ENCODE assay signal across 1 cellular context in the genomic region with DNA sequence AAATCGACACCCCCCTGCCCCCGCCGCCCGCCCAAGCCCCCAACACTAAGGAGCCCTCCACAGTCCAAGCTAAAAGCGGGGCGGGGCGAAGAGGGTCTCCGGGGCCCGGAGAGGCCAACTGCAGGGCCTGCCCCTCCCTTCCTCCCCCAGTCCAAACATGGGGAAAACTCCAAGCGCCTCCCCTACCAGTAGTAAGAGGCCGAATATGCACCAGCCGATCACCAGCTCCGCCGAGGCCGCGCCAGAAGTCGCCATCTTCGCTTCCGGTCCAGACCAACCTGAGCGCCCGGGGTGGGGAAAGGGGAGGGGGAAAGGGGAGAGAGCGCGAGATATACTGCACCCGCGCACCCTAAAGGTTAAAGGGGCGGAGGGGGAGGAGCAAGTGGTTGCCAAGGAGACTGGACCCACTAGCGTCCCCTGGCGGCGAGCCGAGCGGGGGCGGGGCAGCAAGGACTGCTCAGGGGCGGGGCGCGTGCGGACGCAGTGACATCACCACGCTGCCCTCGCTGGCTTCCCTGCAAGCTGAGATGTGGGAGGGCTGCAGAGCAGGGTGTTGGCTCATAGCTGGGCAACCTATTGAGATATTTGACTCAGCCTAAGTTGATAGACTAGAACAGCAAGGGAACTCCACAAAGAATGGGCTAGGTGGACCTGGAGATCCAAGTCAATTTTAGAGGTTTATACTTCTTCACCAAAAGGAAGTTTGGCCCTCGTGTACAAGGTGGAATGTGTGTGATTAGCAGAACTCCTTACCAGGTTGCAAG.
TF ChIP-seq lines count a peak whose summit lies in the region.

A gene (minus strand): TSS at position 384 of the 764 bp plus-strand sequence. CDS start 129 bp downstream, at position 255.

TF ChIP-seq in HepG2, 621 proteins besides CTCF, POLR2A, EP300 and RAD21 (continued from another document and continues in another):
- TF ChIP-seq, protein P1, sequence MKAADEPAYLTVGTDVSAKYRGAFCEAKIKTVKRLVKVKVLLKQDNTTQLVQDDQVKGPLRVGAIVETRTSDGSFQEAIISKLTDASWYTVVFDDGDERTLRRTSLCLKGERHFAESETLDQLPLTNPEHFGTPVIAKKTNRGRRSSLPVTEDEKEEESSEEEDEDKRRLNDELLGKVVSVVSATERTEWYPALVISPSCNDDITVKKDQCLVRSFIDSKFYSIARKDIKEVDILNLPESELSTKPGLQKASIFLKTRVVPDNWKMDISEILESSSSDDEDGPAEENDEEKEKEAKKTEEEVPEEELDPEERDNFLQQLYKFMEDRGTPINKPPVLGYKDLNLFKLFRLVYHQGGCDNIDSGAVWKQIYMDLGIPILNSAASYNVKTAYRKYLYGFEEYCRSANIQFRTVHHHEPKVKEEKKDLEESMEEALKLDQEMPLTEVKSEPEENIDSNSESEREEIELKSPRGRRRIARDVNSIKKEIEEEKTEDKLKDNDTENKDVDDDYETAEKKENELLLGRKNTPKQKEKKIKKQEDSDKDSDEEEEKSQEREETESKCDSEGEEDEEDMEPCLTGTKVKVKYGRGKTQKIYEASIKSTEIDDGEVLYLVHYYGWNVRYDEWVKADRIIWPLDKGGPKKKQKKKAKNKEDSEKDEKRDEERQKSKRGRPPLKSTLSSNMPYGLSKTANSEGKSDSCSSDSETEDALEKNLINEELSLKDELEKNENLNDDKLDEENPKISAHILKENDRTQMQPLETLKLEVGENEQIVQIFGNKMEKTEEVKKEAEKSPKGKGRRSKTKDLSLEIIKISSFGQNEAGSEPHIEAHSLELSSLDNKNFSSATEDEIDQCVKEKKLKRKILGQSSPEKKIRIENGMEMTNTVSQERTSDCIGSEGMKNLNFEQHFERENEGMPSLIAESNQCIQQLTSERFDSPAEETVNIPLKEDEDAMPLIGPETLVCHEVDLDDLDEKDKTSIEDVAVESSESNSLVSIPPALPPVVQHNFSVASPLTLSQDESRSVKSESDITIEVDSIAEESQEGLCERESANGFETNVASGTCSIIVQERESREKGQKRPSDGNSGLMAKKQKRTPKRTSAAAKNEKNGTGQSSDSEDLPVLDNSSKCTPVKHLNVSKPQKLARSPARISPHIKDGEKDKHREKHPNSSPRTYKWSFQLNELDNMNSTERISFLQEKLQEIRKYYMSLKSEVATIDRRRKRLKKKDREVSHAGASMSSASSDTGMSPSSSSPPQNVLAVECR (CRISPR knock-in tag; IDR thresholded peaks at IDR 0.05; ENCODE audit: borderline replicate concordance), result peak; percentile 53; the same call in 1 of the 2 replicates
- TF ChIP-seq POLR2G (IDR thresholded peaks at IDR 0.05; ENCODE audit: low read depth, low read length) (peak; percentile 62), YY1 (IDR thresholded peaks at IDR 0.05; ENCODE audit: insufficient read depth, insufficient replicate concordance, low read depth, low read length) (peak; percentile 86), ZNF24 (IDR thresholded peaks at IDR 0.05) (no peak), ZNF678 (CRISPR knock-in tag; IDR thresholded peaks at IDR 0.05) (0 out of 2 replicates have a peak, but pooled peaks have one; percentile 42), ASH2L (IDR thresholded peaks at IDR 0.05; ENCODE audit: insufficient read length, low read depth, low read length) (no peak), ZNF292 (CRISPR knock-in tag; IDR thresholded peaks at IDR 0.05; ENCODE audit: borderline replicate concordance, low read depth) (0 out of 2 replicates have a peak, but pooled peaks have one; percentile 44), ZBTB21 (CRISPR knock-in tag; IDR thresholded peaks at IDR 0.05) (no peak), KLF15 (CRISPR knock-in tag; IDR thresholded peaks at IDR 0.05; ENCODE audit: borderline replicate concordance) (no peak), AGO2 (optimal IDR thresholded peaks at IDR 0.05; ENCODE audit: low read depth, low read length) (no peak), KMT2B (CRISPR knock-in tag; IDR thresholded peaks at IDR 0.05) (0 out of 2 replicates have a peak, but pooled peaks have one; percentile 57), RARA (CRISPR knock-in tag; IDR thresholded peaks at IDR 0.05) (peak; percentile 19; the same call in 1 of the 2 replicates), GATAD2A (CRISPR knock-in tag; IDR thresholded peaks at IDR 0.05) (peak; percentile 60; the same call in 1 of the 2 replicates), PHB2 (IDR thresholded peaks at IDR 0.05; ENCODE audit: partially characterized antibody) (no peak), ZMYM3 (CRISPR knock-in tag; IDR thresholded peaks at IDR 0.05) (no peak), SMYD3 (CRISPR knock-in tag; IDR thresholded peaks at IDR 0.05) (no peak), SRF (IDR thresholded peaks at IDR 0.05; ENCODE audit: low read depth, low read length) (0 out of 2 replicates have a peak, but pooled peaks have one; percentile 62), RFXANK (CRISPR knock-in tag; IDR thresholded peaks at IDR 0.05) (no peak), CEBPG (CRISPR knock-in tag; IDR thresholded peaks at IDR 0.05) (peak; percentile 60; the same call in 1 of the 2 replicates)
- TF ChIP-seq, protein P2, sequence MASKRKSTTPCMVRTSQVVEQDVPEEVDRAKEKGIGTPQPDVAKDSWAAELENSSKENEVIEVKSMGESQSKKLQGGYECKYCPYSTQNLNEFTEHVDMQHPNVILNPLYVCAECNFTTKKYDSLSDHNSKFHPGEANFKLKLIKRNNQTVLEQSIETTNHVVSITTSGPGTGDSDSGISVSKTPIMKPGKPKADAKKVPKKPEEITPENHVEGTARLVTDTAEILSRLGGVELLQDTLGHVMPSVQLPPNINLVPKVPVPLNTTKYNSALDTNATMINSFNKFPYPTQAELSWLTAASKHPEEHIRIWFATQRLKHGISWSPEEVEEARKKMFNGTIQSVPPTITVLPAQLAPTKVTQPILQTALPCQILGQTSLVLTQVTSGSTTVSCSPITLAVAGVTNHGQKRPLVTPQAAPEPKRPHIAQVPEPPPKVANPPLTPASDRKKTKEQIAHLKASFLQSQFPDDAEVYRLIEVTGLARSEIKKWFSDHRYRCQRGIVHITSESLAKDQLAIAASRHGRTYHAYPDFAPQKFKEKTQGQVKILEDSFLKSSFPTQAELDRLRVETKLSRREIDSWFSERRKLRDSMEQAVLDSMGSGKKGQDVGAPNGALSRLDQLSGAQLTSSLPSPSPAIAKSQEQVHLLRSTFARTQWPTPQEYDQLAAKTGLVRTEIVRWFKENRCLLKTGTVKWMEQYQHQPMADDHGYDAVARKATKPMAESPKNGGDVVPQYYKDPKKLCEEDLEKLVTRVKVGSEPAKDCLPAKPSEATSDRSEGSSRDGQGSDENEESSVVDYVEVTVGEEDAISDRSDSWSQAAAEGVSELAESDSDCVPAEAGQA (IDR thresholded peaks at IDR 0.05; ENCODE audit: low read depth), result peak; percentile 37
- TF ChIP-seq, protein P2 (CRISPR knock-in tag; IDR thresholded peaks at IDR 0.05; ENCODE audit: borderline replicate concordance), result no peak
- TF ChIP-seq, protein P3, sequence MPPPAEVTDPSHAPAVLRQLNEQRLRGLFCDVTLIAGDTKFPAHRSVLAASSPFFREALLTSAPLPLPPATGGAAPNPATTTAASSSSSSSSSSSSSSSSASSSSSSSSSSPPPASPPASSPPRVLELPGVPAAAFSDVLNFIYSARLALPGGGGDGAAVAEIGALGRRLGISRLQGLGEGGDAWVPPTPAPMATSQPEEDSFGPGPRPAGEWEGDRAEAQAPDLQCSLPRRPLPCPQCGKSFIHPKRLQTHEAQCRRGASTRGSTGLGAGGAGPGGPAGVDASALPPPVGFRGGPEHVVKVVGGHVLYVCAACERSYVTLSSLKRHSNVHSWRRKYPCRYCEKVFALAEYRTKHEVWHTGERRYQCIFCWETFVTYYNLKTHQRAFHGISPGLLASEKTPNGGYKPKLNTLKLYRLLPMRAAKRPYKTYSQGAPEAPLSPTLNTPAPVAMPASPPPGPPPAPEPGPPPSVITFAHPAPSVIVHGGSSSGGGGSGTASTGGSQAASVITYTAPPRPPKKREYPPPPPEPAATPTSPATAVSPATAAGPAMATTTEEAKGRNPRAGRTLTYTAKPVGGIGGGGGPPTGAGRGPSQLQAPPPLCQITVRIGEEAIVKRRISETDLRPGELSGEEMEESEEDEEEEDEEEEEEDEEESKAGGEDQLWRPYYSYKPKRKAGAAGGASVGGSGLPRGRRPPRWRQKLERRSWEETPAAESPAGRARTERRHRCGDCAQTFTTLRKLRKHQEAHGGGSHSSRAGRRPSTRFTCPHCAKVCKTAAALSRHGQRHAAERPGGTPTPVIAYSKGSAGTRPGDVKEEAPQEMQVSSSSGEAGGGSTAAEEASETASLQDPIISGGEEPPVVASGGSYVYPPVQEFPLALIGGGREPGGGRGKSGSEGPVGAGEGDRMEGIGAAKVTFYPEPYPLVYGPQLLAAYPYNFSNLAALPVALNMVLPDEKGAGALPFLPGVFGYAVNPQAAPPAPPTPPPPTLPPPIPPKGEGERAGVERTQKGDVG (CRISPR knock-in tag; IDR thresholded peaks at IDR 0.05; ENCODE audit: borderline replicate concordance), result no peak
- TF ChIP-seq, protein P4, sequence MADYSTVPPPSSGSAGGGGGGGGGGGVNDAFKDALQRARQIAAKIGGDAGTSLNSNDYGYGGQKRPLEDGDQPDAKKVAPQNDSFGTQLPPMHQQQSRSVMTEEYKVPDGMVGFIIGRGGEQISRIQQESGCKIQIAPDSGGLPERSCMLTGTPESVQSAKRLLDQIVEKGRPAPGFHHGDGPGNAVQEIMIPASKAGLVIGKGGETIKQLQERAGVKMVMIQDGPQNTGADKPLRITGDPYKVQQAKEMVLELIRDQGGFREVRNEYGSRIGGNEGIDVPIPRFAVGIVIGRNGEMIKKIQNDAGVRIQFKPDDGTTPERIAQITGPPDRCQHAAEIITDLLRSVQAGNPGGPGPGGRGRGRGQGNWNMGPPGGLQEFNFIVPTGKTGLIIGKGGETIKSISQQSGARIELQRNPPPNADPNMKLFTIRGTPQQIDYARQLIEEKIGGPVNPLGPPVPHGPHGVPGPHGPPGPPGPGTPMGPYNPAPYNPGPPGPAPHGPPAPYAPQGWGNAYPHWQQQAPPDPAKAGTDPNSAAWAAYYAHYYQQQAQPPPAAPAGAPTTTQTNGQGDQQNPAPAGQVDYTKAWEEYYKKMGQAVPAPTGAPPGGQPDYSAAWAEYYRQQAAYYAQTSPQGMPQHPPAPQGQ (CRISPR knock-in tag; IDR thresholded peaks at IDR 0.05; ENCODE audit: borderline replicate concordance), result no peak
- TF ChIP-seq, protein P5, sequence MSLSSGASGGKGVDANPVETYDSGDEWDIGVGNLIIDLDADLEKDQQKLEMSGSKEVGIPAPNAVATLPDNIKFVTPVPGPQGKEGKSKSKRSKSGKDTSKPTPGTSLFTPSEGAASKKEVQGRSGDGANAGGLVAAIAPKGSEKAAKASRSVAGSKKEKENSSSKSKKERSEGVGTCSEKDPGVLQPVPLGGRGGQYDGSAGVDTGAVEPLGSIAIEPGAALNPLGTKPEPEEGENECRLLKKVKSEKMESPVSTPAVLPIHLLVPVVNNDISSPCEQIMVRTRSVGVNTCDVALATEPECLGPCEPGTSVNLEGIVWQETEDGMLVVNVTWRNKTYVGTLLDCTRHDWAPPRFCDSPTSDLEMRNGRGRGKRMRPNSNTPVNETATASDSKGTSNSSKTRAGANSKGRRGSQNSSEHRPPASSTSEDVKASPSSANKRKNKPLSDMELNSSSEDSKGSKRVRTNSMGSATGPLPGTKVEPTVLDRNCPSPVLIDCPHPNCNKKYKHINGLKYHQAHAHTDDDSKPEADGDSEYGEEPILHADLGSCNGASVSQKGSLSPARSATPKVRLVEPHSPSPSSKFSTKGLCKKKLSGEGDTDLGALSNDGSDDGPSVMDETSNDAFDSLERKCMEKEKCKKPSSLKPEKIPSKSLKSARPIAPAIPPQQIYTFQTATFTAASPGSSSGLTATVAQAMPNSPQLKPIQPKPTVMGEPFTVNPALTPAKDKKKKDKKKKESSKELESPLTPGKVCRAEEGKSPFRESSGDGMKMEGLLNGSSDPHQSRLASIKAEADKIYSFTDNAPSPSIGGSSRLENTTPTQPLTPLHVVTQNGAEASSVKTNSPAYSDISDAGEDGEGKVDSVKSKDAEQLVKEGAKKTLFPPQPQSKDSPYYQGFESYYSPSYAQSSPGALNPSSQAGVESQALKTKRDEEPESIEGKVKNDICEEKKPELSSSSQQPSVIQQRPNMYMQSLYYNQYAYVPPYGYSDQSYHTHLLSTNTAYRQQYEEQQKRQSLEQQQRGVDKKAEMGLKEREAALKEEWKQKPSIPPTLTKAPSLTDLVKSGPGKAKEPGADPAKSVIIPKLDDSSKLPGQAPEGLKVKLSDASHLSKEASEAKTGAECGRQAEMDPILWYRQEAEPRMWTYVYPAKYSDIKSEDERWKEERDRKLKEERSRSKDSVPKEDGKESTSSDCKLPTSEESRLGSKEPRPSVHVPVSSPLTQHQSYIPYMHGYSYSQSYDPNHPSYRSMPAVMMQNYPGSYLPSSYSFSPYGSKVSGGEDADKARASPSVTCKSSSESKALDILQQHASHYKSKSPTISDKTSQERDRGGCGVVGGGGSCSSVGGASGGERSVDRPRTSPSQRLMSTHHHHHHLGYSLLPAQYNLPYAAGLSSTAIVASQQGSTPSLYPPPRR (CRISPR knock-in tag; IDR thresholded peaks at IDR 0.05; ENCODE audit: borderline replicate concordance), result no peak
- TF ChIP-seq, protein P6, sequence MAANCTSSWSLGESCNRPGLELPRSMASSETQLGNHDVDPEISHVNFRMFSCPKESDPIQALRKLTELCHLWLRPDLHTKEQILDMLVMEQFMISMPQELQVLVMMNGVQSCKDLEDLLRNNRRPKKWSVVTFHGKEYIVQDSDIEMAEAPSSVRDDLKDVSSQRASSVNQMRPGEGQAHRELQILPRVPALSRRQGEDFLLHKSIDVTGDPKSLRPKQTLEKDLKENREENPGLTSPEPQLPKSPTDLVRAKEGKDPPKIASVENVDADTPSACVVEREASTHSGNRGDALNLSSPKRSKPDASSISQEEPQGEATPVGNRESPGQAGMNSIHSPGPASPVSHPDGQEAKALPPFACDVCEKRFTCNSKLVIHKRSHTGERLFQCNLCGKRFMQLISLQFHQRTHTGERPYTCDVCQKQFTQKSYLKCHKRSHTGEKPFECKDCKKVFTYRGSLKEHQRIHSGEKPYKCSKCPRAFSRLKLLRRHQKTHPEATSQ (CRISPR knock-in tag; IDR thresholded peaks at IDR 0.05; ENCODE audit: borderline replicate concordance), result 0 out of 2 replicates have a peak, but pooled peaks have one; percentile 3
- TF ChIP-seq, protein P7, sequence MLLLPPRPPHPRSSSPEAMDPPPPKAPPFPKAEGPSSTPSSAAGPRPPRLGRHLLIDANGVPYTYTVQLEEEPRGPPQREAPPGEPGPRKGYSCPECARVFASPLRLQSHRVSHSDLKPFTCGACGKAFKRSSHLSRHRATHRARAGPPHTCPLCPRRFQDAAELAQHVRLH (CRISPR knock-in tag; IDR thresholded peaks at IDR 0.05; ENCODE audit: borderline replicate concordance, low read depth), result 0 out of 2 replicates have a peak, but pooled peaks have one; percentile 18
